In the genomic region with DNA sequence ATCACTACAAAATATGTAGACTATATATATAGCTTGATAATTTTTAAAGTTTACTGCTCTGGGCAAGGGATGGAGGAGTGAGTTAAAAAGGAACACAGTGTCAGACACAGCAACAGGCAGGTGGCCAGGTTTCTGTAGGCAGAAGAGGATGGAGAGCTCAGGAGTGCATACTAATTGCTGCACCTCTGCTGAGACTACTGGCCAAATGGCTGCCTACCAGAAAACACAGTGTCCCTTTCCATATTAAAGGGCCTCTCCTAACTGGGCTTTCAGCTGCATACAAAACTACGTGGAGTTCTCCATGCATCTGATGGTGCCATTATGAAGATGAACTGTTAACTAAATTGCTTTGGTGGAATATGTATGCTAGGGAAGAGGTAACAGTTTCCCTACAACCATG, we compare ENCODE assay signal across 1 cellular context.
TF ChIP-seq lines count a peak whose summit lies in the region.

No MANE protein-coding gene starts in this region.

TF ChIP-seq in SK-N-SH, 30 proteins besides CTCF, POLR2A, EP300 and RAD21 (continued from another document):
- TF ChIP-seq, protein P1, sequence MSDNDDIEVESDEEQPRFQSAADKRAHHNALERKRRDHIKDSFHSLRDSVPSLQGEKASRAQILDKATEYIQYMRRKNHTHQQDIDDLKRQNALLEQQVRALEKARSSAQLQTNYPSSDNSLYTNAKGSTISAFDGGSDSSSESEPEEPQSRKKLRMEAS (IDR thresholded peaks at IDR 0.05; ENCODE audit: low read depth) = no peak
- TF ChIP-seq RCOR1 (IDR thresholded peaks at IDR 0.05; ENCODE audit: low read length) (no peak), FOXM1 (IDR thresholded peaks at IDR 0.05; ENCODE audit: low read depth) (no peak)
- TF ChIP-seq, protein P2, sequence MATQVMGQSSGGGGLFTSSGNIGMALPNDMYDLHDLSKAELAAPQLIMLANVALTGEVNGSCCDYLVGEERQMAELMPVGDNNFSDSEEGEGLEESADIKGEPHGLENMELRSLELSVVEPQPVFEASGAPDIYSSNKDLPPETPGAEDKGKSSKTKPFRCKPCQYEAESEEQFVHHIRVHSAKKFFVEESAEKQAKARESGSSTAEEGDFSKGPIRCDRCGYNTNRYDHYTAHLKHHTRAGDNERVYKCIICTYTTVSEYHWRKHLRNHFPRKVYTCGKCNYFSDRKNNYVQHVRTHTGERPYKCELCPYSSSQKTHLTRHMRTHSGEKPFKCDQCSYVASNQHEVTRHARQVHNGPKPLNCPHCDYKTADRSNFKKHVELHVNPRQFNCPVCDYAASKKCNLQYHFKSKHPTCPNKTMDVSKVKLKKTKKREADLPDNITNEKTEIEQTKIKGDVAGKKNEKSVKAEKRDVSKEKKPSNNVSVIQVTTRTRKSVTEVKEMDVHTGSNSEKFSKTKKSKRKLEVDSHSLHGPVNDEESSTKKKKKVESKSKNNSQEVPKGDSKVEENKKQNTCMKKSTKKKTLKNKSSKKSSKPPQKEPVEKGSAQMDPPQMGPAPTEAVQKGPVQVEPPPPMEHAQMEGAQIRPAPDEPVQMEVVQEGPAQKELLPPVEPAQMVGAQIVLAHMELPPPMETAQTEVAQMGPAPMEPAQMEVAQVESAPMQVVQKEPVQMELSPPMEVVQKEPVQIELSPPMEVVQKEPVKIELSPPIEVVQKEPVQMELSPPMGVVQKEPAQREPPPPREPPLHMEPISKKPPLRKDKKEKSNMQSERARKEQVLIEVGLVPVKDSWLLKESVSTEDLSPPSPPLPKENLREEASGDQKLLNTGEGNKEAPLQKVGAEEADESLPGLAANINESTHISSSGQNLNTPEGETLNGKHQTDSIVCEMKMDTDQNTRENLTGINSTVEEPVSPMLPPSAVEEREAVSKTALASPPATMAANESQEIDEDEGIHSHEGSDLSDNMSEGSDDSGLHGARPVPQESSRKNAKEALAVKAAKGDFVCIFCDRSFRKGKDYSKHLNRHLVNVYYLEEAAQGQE (IDR thresholded peaks at IDR 0.05; ENCODE audit: low read depth, low read length) = no peak
